Comparison of ENCODE assay signal across 19 cellular contexts in genomic region chr13:41897126-41897525, GRCh38.
"Had no signal": no experiment of that assay in that cellular context is flagged by ENCODE, and none has a peak within 500 bp of the region (broad histone marks: within the 10 kb centered on the region; RNA-seq: fewer than 3 reads in every experiment).

No MANE protein-coding gene starts in this region.

- ATAC-seq: esophagus mucosa; foreskin keratinocyte; heart left ventricle; mucosa of descending colon; naive thymus-derived CD8-positive, alpha-beta T cell; psoas muscle; right lobe of liver; stimulated activated effector memory CD8-positive, alpha-beta T cell treated with anti-CD3 and anti-CD28 coated beads, Interleukin-12 subunit alpha, Interleukin-12 subunit beta, amount 100 ng/mL, for 72 hours; stimulated activated naive CD8-positive, alpha-beta T cell treated with anti-CD3 and anti-CD28 coated beads, Interleukin-15, Interleukin-2, amounts not matched to agents 100 U/mL and 50 U/mL, for 24 hours had no signal

- H3K4me3 ChIP-seq: heart left ventricle, mucosa of descending colon, psoas muscle, right lobe of liver, suprapubic skin, thyroid gland had no signal

- H3K4me1 ChIP-seq: foreskin keratinocyte, heart left ventricle, psoas muscle, suprapubic skin, thyroid gland had no signal

- H3K36me3 ChIP-seq: heart left ventricle, neutrophil, right lobe of liver, thyroid gland had no signal

- H3K9me3 Mint-ChIP-seq: naive thymus-derived CD8-positive, alpha-beta T cell; stimulated activated effector memory CD8-positive, alpha-beta T cell treated with anti-CD3 and anti-CD28 coated beads, Interleukin-12 subunit alpha, Interleukin-12 subunit beta, amount 100 ng/mL, for 72 hours; type B pancreatic cell had no signal

- H3K4me3 Mint-ChIP-seq: naive thymus-derived CD8-positive, alpha-beta T cell; stimulated activated effector memory CD8-positive, alpha-beta T cell treated with anti-CD3 and anti-CD28 coated beads, Interleukin-12 subunit alpha, Interleukin-12 subunit beta, amount 100 ng/mL, for 72 hours; type B pancreatic cell had no signal

- DNase-seq: effector memory CD4-positive, alpha-beta T cell; foreskin keratinocyte; heart left ventricle; hippocampal formation; kidney glomerular epithelial cell; mucosa of descending colon; naive thymus-derived CD8-positive, alpha-beta T cell; psoas muscle; retina; right lobe of liver; stimulated activated CD4-positive, alpha-beta T cell treated with anti-CD3 and anti-CD28 coated beads, Interleukin-4, amount 100 ng/mL, for 1 hour; stimulated activated CD8-positive, alpha-beta memory T cell treated with anti-CD3 and anti-CD28 coated beads, Interleukin-4, amount 100 ng/mL, for 48 hours; stimulated activated naive CD8-positive, alpha-beta T cell treated with anti-CD3 and anti-CD28 coated beads, Interleukin-15, Interleukin-2, amounts not matched to agents 100 U/mL and 50 U/mL, for 24 hours; thyroid gland had no signal

- H3K9me3 ChIP-seq: heart left ventricle, mucosa of descending colon, neutrophil, psoas muscle, right lobe of liver, suprapubic skin, thyroid gland had no signal

- H3K27me3 ChIP-seq: foreskin keratinocyte, heart left ventricle, neutrophil, right lobe of liver, suprapubic skin, thyroid gland had no signal

- H3K36me3 Mint-ChIP-seq: stimulated activated effector memory CD8-positive, alpha-beta T cell treated with anti-CD3 and anti-CD28 coated beads, Interleukin-12 subunit alpha, Interleukin-12 subunit beta, amount 100 ng/mL, for 72 hours had no signal

- H3K27ac Mint-ChIP-seq: naive thymus-derived CD8-positive, alpha-beta T cell; stimulated activated effector memory CD8-positive, alpha-beta T cell treated with anti-CD3 and anti-CD28 coated beads, Interleukin-12 subunit alpha, Interleukin-12 subunit beta, amount 100 ng/mL, for 72 hours; type B pancreatic cell had no signal

- H3K27me3 Mint-ChIP-seq: naive thymus-derived CD8-positive, alpha-beta T cell; type B pancreatic cell had no signal
